In the genomic region with DNA sequence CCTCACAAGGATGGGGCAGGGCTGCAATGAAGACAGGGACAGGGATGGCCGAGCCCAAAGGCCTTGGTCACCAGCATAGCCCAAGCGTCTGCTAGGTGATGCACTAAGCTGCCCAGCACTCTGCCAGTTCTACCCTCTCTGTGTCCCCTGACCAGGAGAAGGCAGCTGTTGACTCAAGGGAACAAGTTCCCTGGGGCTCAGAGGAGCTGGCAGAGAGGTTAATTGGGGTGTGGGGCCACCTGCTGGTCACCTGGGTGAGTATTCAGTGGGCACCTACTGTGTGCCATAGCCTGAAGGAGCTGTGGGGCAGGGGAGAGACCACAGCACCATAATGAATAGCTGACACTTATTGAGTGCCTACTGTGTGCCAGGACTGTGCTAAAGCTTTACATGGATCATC, we compare ENCODE assay signal across 8 cellular contexts. TPM values are rescaled to one million over a fixed set of nuclear protein-coding genes. Genes with fewer than 3 reads are reported as not detected.
DNase-seq lines count a peak whose midpoint lies in the region; TF ChIP-seq lines count a peak whose summit lies in the region.

No MANE protein-coding gene starts in this region.

- DNase-seq in BE2C (peak; percentile 26), HT-29 (ENCODE audit: low spot score) (peak; percentile 57), dermis blood vessel endothelial cell (peak; percentile 45), neuronal stem cell (ENCODE audit: low spot score) (no peak), vagina (ENCODE audit: extremely low spot score in 2 of 2) (no peak), GM23248 (no peak), cortex of kidney (lab: John Stamatoyannopoulos, UW) (no peak)
- peak; percentile 36 to 51 for DNase-seq in activated CD4-positive, alpha-beta T cell treated with anti-CD3 and anti-CD28 coated beads for 24 hours (ENCODE audit: low read depth in 2 of 2)

- no peak overlapping the region for H2BK15ac ChIP-seq in neuronal stem cell (ENCODE audit: low read length)

- no peak overlapping the region for H2BK5ac ChIP-seq in neuronal stem cell (ENCODE audit: low read length)

- in situ Hi-C loops in GM23248 (cut with MboI) = no loop called here

- H3K9ac ChIP-seq in neuronal stem cell (ENCODE audit: low read depth, low read length, poor library complexity) (no peak overlapping the region), GM23248 (no peak overlapping the region)

- H3K79me1 ChIP-seq in neuronal stem cell (ENCODE audit: low read depth, low read length) = no peaks in the 10 kb centered on the region

- H3K36me3 ChIP-seq in BE2C (no peaks in the 10 kb centered on the region), neuronal stem cell (replicated peaks in 1 of 2; ENCODE audit: control insufficient read depth in 2 of 2, insufficient read depth in 2 of 2, low read length in 2 of 2) (peaks cover 0 to 2% of the 10 kb centered on the region in 2 donors), vagina (peaks cover 0 to 10% of the 10 kb centered on the region in 2 donors), GM23248 (ENCODE audit: low read depth) (no peaks in the 10 kb centered on the region)

- H3K4me1 ChIP-seq in BE2C (peaks cover 5% of the 10 kb centered on the region), neuronal stem cell (ENCODE audit: control insufficient read depth in 2 of 2, insufficient read depth in 1 of 2, low read depth in 1 of 2, low read length in 2 of 2) (peaks cover 18 to 24% of the 10 kb centered on the region in 2 donors), vagina (no peaks in the 10 kb centered on the region), GM23248 (ENCODE audit: insufficient read depth) (peaks cover 15% of the 10 kb centered on the region)

- intact Hi-C loops in vagina (cut with DNase I) = no loop called here

- TF ChIP-seq CTCF in BE2C (IDR thresholded peaks at IDR 0.05; ENCODE audit: low read depth, low read length) (peak; percentile 41), vagina (IDR thresholded peaks at IDR 0.05) (peak in 1 of 3 experiments; percentile 26)

- H3K9me3 ChIP-seq in BE2C (no peaks in the 10 kb centered on the region), neuronal stem cell (replicated peaks in 1 of 2; ENCODE audit: control insufficient read depth in 2 of 2, insufficient read depth in 1 of 2, low read depth in 1 of 2, low read length in 2 of 2) (no peaks in the 10 kb centered on the region), vagina (no peaks in the 10 kb centered on the region), GM23248 (ENCODE audit: low read depth) (no peaks in the 10 kb centered on the region)

- no peaks in the 10 kb centered on the region for H4K20me1 ChIP-seq in GM23248 (ENCODE audit: insufficient read depth)

- no peak overlapping the region for H3K23ac ChIP-seq in neuronal stem cell (ENCODE audit: low read depth, low read length, poor library complexity)

- H4K91ac ChIP-seq in neuronal stem cell (ENCODE audit: low read depth, low read length, poor library complexity) = no peak overlapping the region

- H3K4ac ChIP-seq in neuronal stem cell (ENCODE audit: low read length) = no peak overlapping the region

- H3K27me3 ChIP-seq in BE2C = no peaks in the 10 kb centered on the region
- no peaks in the 10 kb centered on the region for H3K27me3 ChIP-seq in neuronal stem cell (ENCODE audit: control insufficient read depth in 3 of 3, insufficient read depth in 3 of 3, low read depth in 1 of 3, low read length in 3 of 3)
- H3K27me3 ChIP-seq in vagina = no peaks in the 10 kb centered on the region
- no peaks in the 10 kb centered on the region for H3K27me3 ChIP-seq in GM23248 (replicated peaks; ENCODE audit: insufficient read depth)

- H3K27ac ChIP-seq in neuronal stem cell (replicated peaks; ENCODE audit: low read length) (no peak overlapping the region), vagina (no peak overlapping the region), GM23248 (no peak overlapping the region)

- H2BK120ac ChIP-seq in neuronal stem cell (ENCODE audit: low read depth, low read length) = no peak overlapping the region

- H2AFZ ChIP-seq in neuronal stem cell (ENCODE audit: low read length) (no peak overlapping the region), GM23248 (no peak overlapping the region)

- no peak overlapping the region for H2BK12ac ChIP-seq in neuronal stem cell (ENCODE audit: low read length)

- no peak overlapping the region for H3K4me3 ChIP-seq in BE2C (ENCODE audit: low read depth, low read length)
- H3K4me3 ChIP-seq in neuronal stem cell (ENCODE audit: low read length in 2 of 2) = no peak overlapping the region
- H3K4me3 ChIP-seq in vagina = no peak overlapping the region
- H3K4me3 ChIP-seq in GM23248 = no peak overlapping the region

- TF ChIP-seq POLR2A in vagina (IDR thresholded peaks at IDR 0.05) = no peak

- no peaks in the 10 kb centered on the region for H3K79me2 ChIP-seq in GM23248 (ENCODE audit: insufficient read depth)

- no peaks in the 10 kb centered on the region for H3K9me2 ChIP-seq in GM23248 (ENCODE audit: insufficient read depth)

- no peak overlapping the region for H4K8ac ChIP-seq in neuronal stem cell (ENCODE audit: low read depth, low read length)

- no peak overlapping the region for H3K4me2 ChIP-seq in neuronal stem cell (ENCODE audit: insufficient read depth, low read length, poor library complexity, severe bottlenecking)
- H3K4me2 ChIP-seq in GM23248 (ENCODE audit: unreplicated experiment) = no peak overlapping the region

- H2AK5ac ChIP-seq in neuronal stem cell (ENCODE audit: low read depth, low read length) = no peak overlapping the region

- peak overlapping the region; percentile 16 for H3K18ac ChIP-seq in neuronal stem cell (ENCODE audit: low read length)

- no peaks in the 10 kb centered on the region for H3F3A ChIP-seq in GM23248 (ENCODE audit: insufficient read depth)

- no CpG with 5 or more reads among the region's 2 CpGs for WGBS in neuronal stem cell (ENCODE audit: extremely low coverage in 2 of 2, insufficient read length in 2 of 2, insufficient replicate concordance in 1 of 2), 2 donors
- WGBS in GM23248 (ENCODE audit: low coverage in 1 of 2, low lambda C conversion rate in 2 of 2, missing lambda C conversion rate in 2 of 2), 2 experiments = 63 to 73% methylated on average over 2 of the region's 2 CpGs

- no peak overlapping the region for H3K14ac ChIP-seq in neuronal stem cell (ENCODE audit: low read length)

RNA-seq across cellular contexts. Expression of gene DOCK3, which starts 22.0 kb away (rescaled TPM):
- polyA plus RNA-seq in BE2C (2012; ENCODE audit: insufficient read depth, insufficient read length, low read depth) = 0.12 TPM
- total RNA-seq in HT-29 (2014; rRNA removed; shearing (Covaris generic)) = 0.10 TPM in 1 of 2 replicates, not detected in the other
- total RNA-seq in dermis blood vessel endothelial cell (under 0.01 TPM in 1 of 2 replicates, not detected in the other), vagina (0.98 TPM)
- 5.7 TPM for polyA plus RNA-seq in neuronal stem cell (2013, experiment 1 of 2)
- polyA plus RNA-seq in neuronal stem cell (2013, experiment 2 of 2) = 6.0 TPM
- total RNA-seq in GM23248 (2014; rRNA removed; shearing (Covaris generic)) = 0.43 and 0.51 TPM in 2 replicates
- 0.20 and 0.23 TPM in 2 replicates for polyA plus RNA-seq in GM23248 (2016; fragmentation: Nextera tagmentation; extraction: Ambion mirVana)

RNA-seq across cellular contexts. Expression of gene MAPKAPK3, which starts 35.8 kb away (rescaled TPM):
- 21.5 TPM for polyA plus RNA-seq in BE2C (2012; ENCODE audit: insufficient read depth, insufficient read length, low read depth)
- total RNA-seq in HT-29 (2014; rRNA removed; shearing (Covaris generic)) = 29.7 and 35.7 TPM in 2 replicates
- total RNA-seq in dermis blood vessel endothelial cell (9.2 and 11.9 TPM in 2 replicates), vagina (38.1 TPM)
- polyA plus RNA-seq in neuronal stem cell (2013, experiment 1 of 2) = 90.3 TPM
- polyA plus RNA-seq in neuronal stem cell (2013, experiment 2 of 2) = 89.0 TPM
- 61.5 and 72.1 TPM in 2 replicates for total RNA-seq in GM23248 (2014; rRNA removed; shearing (Covaris generic))
- polyA plus RNA-seq in GM23248 (2016; fragmentation: Nextera tagmentation; extraction: Ambion mirVana) = 33.2 and 35.4 TPM in 2 replicates

RNA-seq across cellular contexts. Expression of gene CISH, which starts 41.1 kb away (rescaled TPM):
- polyA plus RNA-seq in BE2C (2012; ENCODE audit: insufficient read depth, insufficient read length, low read depth) = 11.1 TPM
- total RNA-seq in HT-29 (2014; rRNA removed; shearing (Covaris generic)) = 0.43 and 0.73 TPM in 2 replicates
- total RNA-seq in dermis blood vessel endothelial cell (0.37 and 0.51 TPM in 2 replicates), vagina (21.9 TPM)
- 2.1 TPM for polyA plus RNA-seq in neuronal stem cell (2013, experiment 1 of 2)
- polyA plus RNA-seq in neuronal stem cell (2013, experiment 2 of 2) = 2.1 TPM
- total RNA-seq in GM23248 (2014; rRNA removed; shearing (Covaris generic)) = 1.0 and 1.1 TPM in 2 replicates
- polyA plus RNA-seq in GM23248 (2016; fragmentation: Nextera tagmentation; extraction: Ambion mirVana) = 0.79 and 1.6 TPM in 2 replicates

Comparison
In these comparisons a context has a peak if more than half of its experiments do, and no peak if none do; other contexts are left out.
1. DNase-seq: peak in BE2C (single experiment), HT-29 (single experiment), activated CD4-positive, alpha-beta T cell treated with anti-CD3 and anti-CD28 coated beads for 24 hours (2 of 2) and dermis blood vessel endothelial cell (single experiment); none in neuronal stem cell (single experiment), vagina (0 of 2), GM23248 (single experiment) and cortex of kidney (single experiment).
2. RNA of gene CISH, which starts 41.1 kb away (total RNA-seq): 21.9 TPM in vagina (single experiment); 1.0 to 1.1 TPM in GM23248, 0.37 to 0.51 TPM in dermis blood vessel endothelial cell and 0.43 to 0.73 TPM in HT-29; every median in the first group is over 10 times any median in the second.